33 cellular contexts compared by ENCODE assay signal in genomic region chr5:119551819-119552218, GRCh38.
A peak's percentile ranks its signal among the peaks of the same experiment; 100 is the strongest.
DNase-seq lines count a peak whose midpoint lies in the region; ATAC-seq, FAIRE-seq and TF ChIP-seq lines count a peak whose summit lies in the region.
"Had no signal": no experiment of that assay in that cellular context is flagged by ENCODE, and none has a peak within 500 bp of the region (broad histone marks: within the 10 kb centered on the region; RNA-seq: fewer than 3 reads in every experiment).

No MANE protein-coding gene starts in this region.

- no peak for ATAC-seq in K562
- ATAC-seq in GM21360 (IDR thresholded peaks at IDR 0.05; ENCODE audit: unreplicated experiment), result no peak
- ATAC-seq: A549; CD8-positive, alpha-beta T cell had no signal

- no peak overlapping the region for H3K27ac Mint-ChIP-seq in type B pancreatic cell
- H3K27ac Mint-ChIP-seq: B cell; CD14-positive monocyte; CD4-positive, alpha-beta memory T cell; CD4-positive, alpha-beta T cell; CD4-positive, CD25-positive, alpha-beta regulatory T cell; CD8-positive, alpha-beta memory T cell; CD8-positive, alpha-beta T cell had no signal

- H3K9ac ChIP-seq in K562 (ENCODE audit: insufficient read depth in 1 of 2, low read depth in 2 of 2, low read length in 2 of 2), result no peak overlapping the region
- H3K9ac ChIP-seq: BLaER1; BLaER1 treated with 17β-estradiol and CSF1 and Interleukin-3, amounts not matched to agents 10 nM and 100 nM had no signal

- no peak for TF ChIP-seq POLR2A in K562 (conservative IDR thresholded peaks at IDR 0.05)

- no peak overlapping the region for H3K4me2 ChIP-seq in K562 (ENCODE audit: insufficient read depth, low read length)
- H3K4me2 ChIP-seq: A549; BLaER1; BLaER1 treated with 17β-estradiol and CSF1 and Interleukin-3, amounts not matched to agents 10 nM and 100 nM had no signal

- TF ChIP-seq EP300 in K562 (IDR thresholded peaks at IDR 0.05; ENCODE audit: low read length), result no peak

- in situ Hi-C loops in K562 (cut with MboI), result no loop called here

- H3K36me3 ChIP-seq in HEK293 (ENCODE audit: control insufficient read depth in 2 of 2, insufficient read depth in 1 of 2, low read length in 2 of 2) (no peaks in the 10 kb centered on the region), K562 (ENCODE audit: control insufficient read depth, insufficient read depth, low read length) (no peaks in the 10 kb centered on the region)
- H3K36me3 ChIP-seq: BE2C, BLaER1 had no signal

- TF ChIP-seq RAD21 in K562 (CRISPR knock-in tag; conservative IDR thresholded peaks at IDR 0.05 in 1 of 2, IDR thresholded peaks at IDR 0.05 in 1 of 2), result no peak

- no peaks in the 10 kb centered on the region for H3K9me1 ChIP-seq in K562 (ENCODE audit: control insufficient read depth, insufficient read depth, low read length)

- TF ChIP-seq CTCF in HEK293 (tag by site-specific recombination; IDR thresholded peaks at IDR 0.05), result no peak
- no peak for TF ChIP-seq CTCF in K562 (IDR thresholded peaks at IDR 0.05 in 2 of 3, conservative IDR thresholded peaks at IDR 0.05 in 1 of 3; ENCODE audit: insufficient read depth in 2 of 3, low read depth in 1 of 3, low read length in 3 of 3)
- TF ChIP-seq CTCF in type B pancreatic cell (conservative IDR thresholded peaks at IDR 0.05), result no peak

- no peaks in the 10 kb centered on the region for H3K9me3 ChIP-seq in HEK293 (ENCODE audit: control insufficient read depth, insufficient read depth, low read depth, low read length)
- H3K9me3 ChIP-seq in K562 (replicated peaks; ENCODE audit: control insufficient read depth, insufficient read depth, low read depth, low read length), result no peaks in the 10 kb centered on the region
- H3K9me3 ChIP-seq: A549, BE2C, BLaER1, Caco-2 had no signal

- WGBS in K562 (ENCODE audit: insufficient coverage, low coverage, missing lambda C conversion rate), result 3% methylated on average over 4 of the region's 4 CpGs

- H3K4me1 ChIP-seq in HEK293 (ENCODE audit: control insufficient read depth, insufficient read depth, low read length), result no peaks in the 10 kb centered on the region
- no peaks in the 10 kb centered on the region for H3K4me1 ChIP-seq in K562 (replicated peaks in 1 of 2; ENCODE audit: control insufficient read depth in 2 of 2, insufficient read depth in 2 of 2, low read length in 2 of 2)
- H3K4me1 ChIP-seq: A549; BE2C; BLaER1; BLaER1 treated with 17β-estradiol and CSF1 and Interleukin-3, amounts not matched to agents 10 nM and 100 nM; Caco-2 had no signal

- no peak overlapping the region for H3K4me3 ChIP-seq in HEK293 (ENCODE audit: low read depth, low read length)
- H3K4me3 ChIP-seq in K562, result no peak overlapping the region
- H3K4me3 ChIP-seq: A549; BLaER1; BLaER1 treated with 17β-estradiol and CSF1 and Interleukin-3, amounts not matched to agents 10 nM and 100 nM had no signal

- H3K27ac ChIP-seq in HEK293 (ENCODE audit: extremely low read depth, low read depth, low read length) (no peak overlapping the region), K562 (ENCODE audit: extremely low read depth, low read depth, low read length) (no peak overlapping the region)
- H3K27ac ChIP-seq: 22Rv1; A549; BLaER1; BLaER1 treated with 17β-estradiol and CSF1 and Interleukin-3, amounts not matched to agents 10 nM and 100 nM; C4-2B had no signal

- H3K4me3 Mint-ChIP-seq in type B pancreatic cell, result no peak overlapping the region
- H3K4me3 Mint-ChIP-seq: B cell; CD14-positive monocyte; CD4-positive, alpha-beta memory T cell; CD4-positive, alpha-beta T cell; CD4-positive, CD25-positive, alpha-beta regulatory T cell; CD8-positive, alpha-beta memory T cell; CD8-positive, alpha-beta T cell had no signal

- no peaks in the 10 kb centered on the region for H3K27me3 ChIP-seq in K562 (ENCODE audit: control insufficient read depth in 2 of 2, insufficient read depth in 2 of 2, low read length in 2 of 2)
- H3K27me3 ChIP-seq: BE2C; BLaER1; BLaER1 treated with 17β-estradiol and CSF1 and Interleukin-3, amounts not matched to agents 10 nM and 100 nM had no signal

- H2AFZ ChIP-seq in K562 (ENCODE audit: low read depth, low read length), result no peak overlapping the region

- intact Hi-C loops in K562 (cut with micrococcal nuclease), result no loop called here

- H4K20me1 ChIP-seq in K562 (replicated peaks; ENCODE audit: control insufficient read depth, insufficient read depth, low read length), result no peaks in the 10 kb centered on the region
- H4K20me1 ChIP-seq: BLaER1; BLaER1 treated with 17β-estradiol and CSF1 and Interleukin-3, amounts not matched to agents 10 nM and 100 nM had no signal

- DNase-seq in K562 (ENCODE audit: extremely low read depth in 1 of 4, low spot score in 3 of 4) (no peak), type B pancreatic cell (ENCODE audit: extremely low spot score, unreplicated experiment) (no peak)
- DNase-seq: 8988T; ACHN; AML-193; BE2C; C1 segment of cervical spinal cord; Caco-2; Calu3; CD4-positive, alpha-beta memory T cell; CD4-positive, alpha-beta T cell; CD4-positive, CD25-positive, alpha-beta regulatory T cell; CD8-positive, alpha-beta memory T cell; CD8-positive, alpha-beta T cell; COR-L47; DMS 273 treated with DMSO at 0.1 percent for 48 hours; DMS153; DMS53; DMS79; DMS79 treated with DMSO at 0.1 percent for 48 hours; DND-41; EL had no signal

- H3K79me2 ChIP-seq in K562 (ENCODE audit: control insufficient read depth, insufficient read depth, low read length), result no peaks in the 10 kb centered on the region

- no peaks in the 10 kb centered on the region for H3K27me3 Mint-ChIP-seq in type B pancreatic cell
- H3K27me3 Mint-ChIP-seq: CD4-positive, alpha-beta T cell; CD4-positive, CD25-positive, alpha-beta regulatory T cell had no signal

- no TSS peak for BruUV-seq in K562 (replicated peaks; lab: Mats Ljungman, UMichigan)

- CTCF ChIA-PET in HEK293 (lab: Yijun Ruan, JAX) (no interaction called here), K562 (lab: Yijun Ruan, JAX; ENCODE audit: low intra/inter-chr PET ratio) (no interaction called here)

- FAIRE-seq in K562 (lab: Jason Lieb, UNC), result no peak
- FAIRE-seq: A204.1, A549, D721Med had no signal

- no peaks in the 10 kb centered on the region for H3K9me3 Mint-ChIP-seq in type B pancreatic cell

- H3K36me3 Mint-ChIP-seq in type B pancreatic cell, result no peaks in the 10 kb centered on the region
- H3K36me3 Mint-ChIP-seq: CD14-positive monocyte; CD4-positive, CD25-positive, alpha-beta regulatory T cell had no signal

- no peaks in the 10 kb centered on the region for H3K4me1 Mint-ChIP-seq in type B pancreatic cell (ENCODE audit: unreplicated experiment)
- H3K4me1 Mint-ChIP-seq: B cell; CD14-positive monocyte; CD4-positive, alpha-beta memory T cell; CD4-positive, CD25-positive, alpha-beta regulatory T cell; CD8-positive, alpha-beta memory T cell had no signal

- POLR2A ChIA-PET in HEK293 (lab: Yijun Ruan, JAX) (no interaction called here), K562 (lab: Yijun Ruan, JAX) (interaction anchor here (0.8 kb wide), 1 partner anchor 9 kb away, joined by 3 read pairs; no protein-coding TSS in a partner anchor)

TF ChIP-seq in HEK293, 187 proteins besides CTCF, POLR2A, EP300 and RAD21:
- peak; percentile 91 for TF ChIP-seq ZNF146 (tag by site-specific recombination; IDR thresholded peaks at IDR 0.05)
- TF ChIP-seq ZNF560 (tag by site-specific recombination; IDR thresholded peaks at IDR 0.05; ENCODE audit: borderline replicate concordance), result no peak
- TF ChIP-seq ZNF660 (tag by site-specific recombination; IDR thresholded peaks at IDR 0.05), result no peak

TF ChIP-seq in K562, 482 proteins besides CTCF, POLR2A, EP300 and RAD21:
- TF ChIP-seq FUS (optimal IDR thresholded peaks at IDR 0.05; ENCODE audit: low read depth, low read length) (no peak), ZNF146 (CRISPR knock-in tag; IDR thresholded peaks at IDR 0.05; ENCODE audit: unreplicated experiment) (peak; percentile 71)

Comparison
In these comparisons a context has a peak if more than half of its experiments do, and no peak if none do; other contexts are left out.
1. Of the 44 proteins assayed by ChIP-seq in both K562 and HEK293: peak only in K562: none; only in HEK293: none; in both: ZNF146; in neither: 43.